Comparison of ENCODE assay signal across 32 cellular contexts in the genomic region with DNA sequence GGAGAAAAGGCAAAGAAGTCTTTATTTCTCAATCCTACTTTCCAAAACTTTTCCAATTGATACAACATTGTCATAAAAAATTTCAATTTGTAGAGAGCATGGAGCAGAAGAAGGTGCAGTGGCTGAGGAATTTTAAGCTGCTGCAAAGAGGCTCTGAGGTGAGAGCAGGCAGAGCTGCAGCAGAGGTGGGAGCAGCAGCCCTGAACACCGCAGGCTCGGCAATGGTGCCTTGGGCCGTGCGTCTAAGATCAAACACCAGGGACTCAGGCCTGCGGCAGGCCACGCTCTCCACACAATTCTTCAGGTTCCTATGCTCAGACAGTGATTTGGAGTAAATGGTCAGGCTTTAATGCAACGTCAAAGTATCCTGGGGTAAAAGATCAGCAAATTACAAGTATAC.
"Had no signal": no experiment of that assay in that cellular context is flagged by ENCODE, and none has a peak within 500 bp of the region (broad histone marks: within the 10 kb centered on the region; RNA-seq: fewer than 3 reads in every experiment).

No MANE protein-coding gene starts in this region.

- H3K27me3 ChIP-seq: breast epithelium, MG63, SJSA1 had no signal

- H3K36me3 ChIP-seq: breast epithelium, SJSA1 had no signal

- H3K27ac ChIP-seq: breast epithelium, SJSA1 had no signal

- DNase-seq: activated CD4-positive, alpha-beta memory T cell treated with anti-CD3 and anti-CD28 coated beads, Interleukin-2, amount 10 ng/mL, durations not matched to agents 7 days and 5 days; activated CD4-positive, alpha-beta T cell treated with anti-CD3 and anti-CD28 coated beads for 4 hours; activated CD4-positive, alpha-beta T cell treated with anti-CD3 and anti-CD28 coated beads, Interleukin-2, amount 50 U/mL, for 1 hour; activated CD8-positive, alpha-beta memory T cell treated with anti-CD3 and anti-CD28 coated beads for 24 hours; activated CD8-positive, alpha-beta memory T cell treated with anti-CD3 and anti-CD28 coated beads, Interleukin-2, amount 10 ng/mL, durations not matched to agents 7 days and 5 days; activated CD8-positive, alpha-beta memory T cell treated with anti-CD3 and anti-CD28 coated beads, Interleukin-2, amount 50 U/mL, for 48 hours; activated effector memory CD4-positive, alpha-beta T cell treated with Interleukin-2 at 50 U/mL for 16 hours; activated naive CD4-positive, alpha-beta T cell treated with anti-CD3 and anti-CD28 coated beads, Interleukin-2, amount 10 ng/mL, durations not matched to agents 7 days and 5 days; activated naive CD8-positive, alpha-beta T cell treated with anti-CD3 and anti-CD28 coated beads, Interleukin-2, amount 50 U/mL, for 24 hours; activated T-cell treated with anti-CD3 and anti-CD28 coated beads, Interleukin-2, amount 50 U/mL, for 48 hours; aorta; Kasumi-1; KBM-7; MG63; NCI-H1048; NCI-H1105 treated with DMSO at 0.1 percent for 48 hours; NCI-H1436; NCI-H1694; NCI-H1930; NCI-H2081 treated with DMSO at 0.1 percent for 48 hours; NCI-H226; NCI-H446 treated with DMSO at 0.1 percent for 48 hours; NCI-H524 treated with DMSO at 0.1 percent for 48 hours; RPMI8226; SHP77 treated with DMSO at 0.1 percent for 48 hours; SK-N-SH had no signal

- H3K27me3 Mint-ChIP-seq: activated CD4-positive, alpha-beta memory T cell treated with anti-CD3 and anti-CD28 coated beads, Interleukin-2, amount 10 ng/mL, durations not matched to agents 7 days and 5 days; activated CD8-positive, alpha-beta memory T cell treated with anti-CD3 and anti-CD28 coated beads, Interleukin-2, amount 10 ng/mL, durations not matched to agents 7 days and 5 days; activated naive CD4-positive, alpha-beta T cell treated with anti-CD3 and anti-CD28 coated beads, Interleukin-2, amount 10 ng/mL, durations not matched to agents 7 days and 5 days; activated naive CD8-positive, alpha-beta T cell; activated naive CD8-positive, alpha-beta T cell treated with anti-CD3 and anti-CD28 coated beads, Interleukin-2, amount 50 U/mL, for 24 hours had no signal

- H3K9me3 Mint-ChIP-seq: activated CD4-positive, alpha-beta memory T cell treated with anti-CD3 and anti-CD28 coated beads, Interleukin-2, amount 10 ng/mL, durations not matched to agents 7 days and 5 days; activated naive CD4-positive, alpha-beta T cell treated with anti-CD3 and anti-CD28 coated beads, Interleukin-2, amount 10 ng/mL, durations not matched to agents 7 days and 5 days; activated naive CD8-positive, alpha-beta T cell treated with anti-CD3 and anti-CD28 coated beads, Interleukin-2, amount 50 U/mL, for 24 hours; T-helper 1 cell treated with Interleukin-12 subunit alpha and Interleukin-12 subunit beta and Interleukin-4 antibody, amounts not matched to agents 30 μg/mL and 1 μg/mL, for 36 hours; T-helper 2 cell treated with Interferon-gamma antibody and Interleukin-4, amounts not matched to agents 5 μg/mL and 100 μg/mL, for 36 hours had no signal

- H3K4me1 ChIP-seq: SJSA1 had no signal

- H3K9me3 ChIP-seq: breast epithelium, MG63, SJSA1, SK-N-SH had no signal

- H3K4me2 ChIP-seq: SK-N-SH had no signal

- H3K9ac ChIP-seq: SK-N-SH had no signal

- FAIRE-seq: TTC549 had no signal

- H3K27ac Mint-ChIP-seq: activated CD4-positive, alpha-beta memory T cell treated with anti-CD3 and anti-CD28 coated beads, Interleukin-2, amount 10 ng/mL, durations not matched to agents 7 days and 5 days; activated CD8-positive, alpha-beta memory T cell treated with anti-CD3 and anti-CD28 coated beads, Interleukin-2, amount 10 ng/mL, durations not matched to agents 7 days and 5 days; activated naive CD4-positive, alpha-beta T cell treated with anti-CD3 and anti-CD28 coated beads, Interleukin-2, amount 10 ng/mL, durations not matched to agents 7 days and 5 days; activated naive CD8-positive, alpha-beta T cell; activated naive CD8-positive, alpha-beta T cell treated with anti-CD3 and anti-CD28 coated beads, Interleukin-2, amount 50 U/mL, for 24 hours; T-helper 1 cell treated with Interleukin-12 subunit alpha and Interleukin-12 subunit beta and Interleukin-4 antibody, amounts not matched to agents 30 μg/mL and 1 μg/mL, for 36 hours; T-helper 2 cell treated with Interferon-gamma antibody and Interleukin-4, amounts not matched to agents 5 μg/mL and 100 μg/mL, for 36 hours had no signal

- H3K4me3 Mint-ChIP-seq: activated CD4-positive, alpha-beta memory T cell treated with anti-CD3 and anti-CD28 coated beads, Interleukin-2, amount 10 ng/mL, durations not matched to agents 7 days and 5 days; activated CD8-positive, alpha-beta memory T cell treated with anti-CD3 and anti-CD28 coated beads, Interleukin-2, amount 10 ng/mL, durations not matched to agents 7 days and 5 days; activated naive CD4-positive, alpha-beta T cell treated with anti-CD3 and anti-CD28 coated beads, Interleukin-2, amount 10 ng/mL, durations not matched to agents 7 days and 5 days; activated naive CD8-positive, alpha-beta T cell; activated naive CD8-positive, alpha-beta T cell treated with anti-CD3 and anti-CD28 coated beads, Interleukin-2, amount 50 U/mL, for 24 hours; T-helper 1 cell treated with Interleukin-12 subunit alpha and Interleukin-12 subunit beta and Interleukin-4 antibody, amounts not matched to agents 30 μg/mL and 1 μg/mL, for 36 hours; T-helper 2 cell treated with Interferon-gamma antibody and Interleukin-4, amounts not matched to agents 5 μg/mL and 100 μg/mL, for 36 hours had no signal

- H3K9me2 ChIP-seq: SK-N-SH had no signal

- H3K4me3 ChIP-seq: breast epithelium, MG63, SJSA1 had no signal

- H3K4me1 Mint-ChIP-seq: activated naive CD4-positive, alpha-beta T cell treated with anti-CD3 and anti-CD28 coated beads, Interleukin-2, amount 10 ng/mL, durations not matched to agents 7 days and 5 days had no signal

- H3K36me3 Mint-ChIP-seq: activated naive CD4-positive, alpha-beta T cell treated with anti-CD3 and anti-CD28 coated beads, Interleukin-2, amount 10 ng/mL, durations not matched to agents 7 days and 5 days had no signal
